Comparison of ENCODE assay signal across 19 cellular contexts in the genomic region with DNA sequence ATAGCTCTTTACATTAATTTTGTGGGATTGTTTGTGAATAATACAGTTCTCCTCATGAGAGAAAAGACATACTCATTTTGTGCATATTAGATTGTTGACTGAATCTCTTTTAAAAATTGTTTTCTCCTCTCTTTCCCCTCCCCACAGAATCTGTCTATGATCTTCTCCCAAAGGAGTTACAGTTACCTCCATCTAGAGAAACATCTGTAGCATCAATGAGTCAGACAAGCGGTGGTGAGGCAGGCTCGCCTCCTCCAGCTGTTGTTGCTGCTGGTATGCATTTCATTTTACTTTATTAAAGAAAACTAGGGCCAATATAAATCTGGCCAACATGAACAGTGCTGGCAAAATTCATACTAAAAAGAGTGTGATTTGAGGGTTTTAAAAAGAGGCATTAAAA.
DNase-seq lines count a peak whose midpoint lies in the region; ATAC-seq, FAIRE-seq and TF ChIP-seq lines count a peak whose summit lies in the region.
"Had no signal": no experiment of that assay in that cellular context is flagged by ENCODE, and none has a peak within 500 bp of the region (broad histone marks: within the 10 kb centered on the region; RNA-seq: fewer than 3 reads in every experiment).

No MANE protein-coding gene starts in this region.

- FAIRE-seq in bronchial epithelial cell (lab: Jason Lieb, UNC) = no peak

- no peak overlapping the region for H2AK5ac ChIP-seq in mesenchymal stem cell (ENCODE audit: low read length, severe bottlenecking)

- H4K8ac ChIP-seq in mesenchymal stem cell (ENCODE audit: low read length) = no peak overlapping the region

- H2AFZ ChIP-seq in mesenchymal stem cell (ENCODE audit: low read depth, low read length) = no peak overlapping the region
- H2AFZ ChIP-seq: parathyroid adenoma had no signal

- ATAC-seq in HG03469 (IDR thresholded peaks at IDR 0.05; ENCODE audit: unreplicated experiment) (no peak), GM19023 (IDR thresholded peaks at IDR 0.05; ENCODE audit: unreplicated experiment) (no peak)

- no peak overlapping the region for H2BK120ac ChIP-seq in mesenchymal stem cell (ENCODE audit: low read depth, low read length)

- H3K27me3 ChIP-seq in bronchial epithelial cell (ENCODE audit: control insufficient read depth, insufficient read depth, low read length) = no peaks in the 10 kb centered on the region
- no peaks in the 10 kb centered on the region for H3K27me3 ChIP-seq in mesenchymal stem cell (ENCODE audit: control insufficient read depth in 1 of 2, insufficient read depth in 1 of 2, low read length in 2 of 2)
- H3K27me3 ChIP-seq: BLaER1, thyroid gland had no signal

- no peak overlapping the region for H3K27ac ChIP-seq in mesenchymal stem cell (ENCODE audit: low read length, poor library complexity, severe bottlenecking)
- H3K27ac ChIP-seq: BLaER1, parathyroid adenoma, thyroid gland had no signal

- H2BK5ac ChIP-seq in mesenchymal stem cell (ENCODE audit: low read depth, low read length, poor library complexity, severe bottlenecking) = no peak overlapping the region

- TF ChIP-seq CTCF in bronchial epithelial cell (IDR thresholded peaks at IDR 0.05; ENCODE audit: insufficient read depth, low read length, severe bottlenecking) = no peak

- H3K4ac ChIP-seq in mesenchymal stem cell (ENCODE audit: low read depth in 1 of 2, low read length in 2 of 2) = no peak overlapping the region

- H3K4me3 ChIP-seq in bronchial epithelial cell (ENCODE audit: low read depth, low read length) = no peak overlapping the region
- H3K4me3 ChIP-seq in mesenchymal stem cell (ENCODE audit: insufficient read depth in 1 of 2, low read depth in 1 of 2, low read length in 2 of 2) = no peak overlapping the region
- H3K4me3 ChIP-seq: BLaER1, thyroid gland had no signal

- peaks cover 3% of the 10 kb centered on the region for H3K79me1 ChIP-seq in mesenchymal stem cell (replicated peaks; ENCODE audit: low read length, poor library complexity, severe bottlenecking)

- H3K36me3 ChIP-seq in bronchial epithelial cell (ENCODE audit: control insufficient read depth, insufficient read depth, low read length) (peaks cover 2% of the 10 kb centered on the region), mesenchymal stem cell (ENCODE audit: control insufficient read depth in 1 of 2, insufficient read depth in 2 of 2, low read depth in 1 of 2, low read length in 2 of 2) (peaks cover 12 to 40% of the 10 kb centered on the region in 2 experiments)
- H3K36me3 ChIP-seq: thyroid gland had no signal

- no peak overlapping the region for H3K14ac ChIP-seq in mesenchymal stem cell (ENCODE audit: low read length in 2 of 2)

- H3K18ac ChIP-seq in mesenchymal stem cell (ENCODE audit: low read depth in 1 of 2, low read length in 2 of 2) = no peak overlapping the region

- WGBS in mesenchymal stem cell = 0% methylated on average over 1 of the region's 2 CpGs

- no peak overlapping the region for H2BK12ac ChIP-seq in mesenchymal stem cell (ENCODE audit: low read length in 2 of 2)

- H3K23ac ChIP-seq in mesenchymal stem cell (ENCODE audit: low read length in 2 of 2) = no peak overlapping the region

- no peak overlapping the region for H2BK15ac ChIP-seq in mesenchymal stem cell (ENCODE audit: low read depth, poor library complexity, severe bottlenecking)

- H3K9me3 ChIP-seq in mesenchymal stem cell (ENCODE audit: control insufficient read depth, low read length) = no peaks in the 10 kb centered on the region
- H3K9me3 ChIP-seq: BLaER1, thyroid gland had no signal

- no peak overlapping the region for H3K4me2 ChIP-seq in mesenchymal stem cell (ENCODE audit: low read length, poor library complexity, severe bottlenecking)
- H3K4me2 ChIP-seq: BLaER1 had no signal

- DNase-seq in ELR (ENCODE audit: low read depth) (peak; percentile 36), LHCN-M2 (ENCODE audit: low read depth) (peak; percentile 73), bronchial epithelial cell (ENCODE audit: low read depth) (peak; percentile 17), mesenchymal stem cell (peak; percentile 48), activated gamma-delta T cell (lab: John Stamatoyannopoulos, UW) (no peak), T-helper 9 cell (no peak)
- DNase-seq: activated effector memory CD4-positive, alpha-beta T cell treated with Interleukin-2 at 50 U/mL for 16 hours; DMS153; foreskin melanocyte; naive B cell; NCI-H1436; NCI-H345; Right ventricle myocardium superior; small intestine; thyroid gland had no signal

- peak overlapping the region; percentile 4 for H3K9ac ChIP-seq in mesenchymal stem cell (ENCODE audit: low read length)
- H3K9ac ChIP-seq: BLaER1, parathyroid adenoma had no signal

- no peaks in the 10 kb centered on the region for H3K4me1 ChIP-seq in mesenchymal stem cell (ENCODE audit: control insufficient read depth, insufficient read depth, low read depth, low read length)
- H3K4me1 ChIP-seq: parathyroid adenoma had no signal

- H4K91ac ChIP-seq in mesenchymal stem cell (ENCODE audit: low read length) = no peak overlapping the region

Comparison
In these comparisons a context has a peak if more than half of its experiments do, and no peak if none do; other contexts are left out.
1. DNase-seq: peak in ELR (single experiment), LHCN-M2 (single experiment), bronchial epithelial cell (single experiment) and mesenchymal stem cell (single experiment); none in activated gamma-delta T cell (single experiment) and T-helper 9 cell (single experiment).